ENCODE assay signal across 1 cellular context in the genomic region with DNA sequence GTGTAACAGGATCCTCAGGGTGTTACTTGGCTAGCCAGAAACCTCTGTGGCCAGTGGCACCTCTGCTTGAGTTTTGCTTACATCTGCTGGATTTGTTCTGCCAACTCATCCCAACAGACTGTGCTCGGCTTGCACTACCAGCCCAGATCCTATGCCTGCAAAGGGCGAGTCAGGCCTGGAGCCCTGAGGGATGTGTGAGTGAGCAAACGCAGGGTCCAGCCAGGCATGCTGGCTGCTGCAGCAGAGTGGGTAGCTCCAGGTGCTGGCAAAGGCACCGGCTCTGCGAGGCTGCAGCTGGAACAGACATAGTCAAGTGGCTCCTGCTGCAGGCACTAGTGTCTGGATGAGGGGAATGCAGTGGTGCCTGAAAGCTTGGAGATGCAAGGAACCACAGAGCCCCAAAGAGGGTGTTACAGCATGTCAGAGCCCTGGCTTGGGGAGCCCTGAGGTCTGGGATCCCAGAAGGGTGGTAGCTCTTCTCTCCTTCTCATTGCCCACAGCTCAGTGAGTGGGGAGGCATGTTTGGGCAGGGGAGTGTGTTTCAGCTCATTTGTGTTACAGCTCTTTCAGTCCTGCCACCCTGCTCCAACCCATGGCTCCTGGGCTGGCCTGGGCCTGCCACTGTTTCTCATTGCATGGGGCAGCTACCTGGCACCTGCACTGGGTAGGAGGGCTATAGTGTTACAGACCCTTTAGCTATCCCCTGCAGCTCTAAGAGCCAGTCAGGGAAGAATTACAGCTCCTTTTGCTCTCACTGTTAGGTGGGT.
TF ChIP-seq lines count a peak whose summit lies in the region.

No MANE protein-coding gene starts in this region.

TF ChIP-seq in H1, 55 proteins besides CTCF, POLR2A, EP300 and RAD21:
- TF ChIP-seq GABPA (IDR thresholded peaks at IDR 0.05; ENCODE audit: borderline replicate concordance, insufficient read depth, low read length): no peak
- no peak for TF ChIP-seq ASH2L (IDR thresholded peaks at IDR 0.05; ENCODE audit: low read length)
- no peak for TF ChIP-seq NRF1 (IDR thresholded peaks at IDR 0.05; ENCODE audit: low read depth, low read length)
- TF ChIP-seq CBX5 (IDR thresholded peaks at IDR 0.05; ENCODE audit: low read depth, low read length): no peak
- TF ChIP-seq NANOG (IDR thresholded peaks at IDR 0.05; ENCODE audit: insufficient read depth, low read depth, low read length, poor library complexity, severe bottlenecking): no peak
- TF ChIP-seq TAF7 (optimal IDR thresholded peaks at IDR 0.05; ENCODE audit: borderline replicate concordance, low read depth, low read length): no peak
- no peak for TF ChIP-seq SUZ12 (IDR thresholded peaks at IDR 0.05; ENCODE audit: low read length)
- TF ChIP-seq CREB1 (IDR thresholded peaks at IDR 0.05): no peak
- TF ChIP-seq, protein P1, sequence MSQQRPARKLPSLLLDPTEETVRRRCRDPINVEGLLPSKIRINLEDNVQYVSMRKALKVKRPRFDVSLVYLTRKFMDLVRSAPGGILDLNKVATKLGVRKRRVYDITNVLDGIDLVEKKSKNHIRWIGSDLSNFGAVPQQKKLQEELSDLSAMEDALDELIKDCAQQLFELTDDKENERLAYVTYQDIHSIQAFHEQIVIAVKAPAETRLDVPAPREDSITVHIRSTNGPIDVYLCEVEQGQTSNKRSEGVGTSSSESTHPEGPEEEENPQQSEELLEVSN (IDR thresholded peaks at IDR 0.05): no peak
- TF ChIP-seq TAF1 (IDR thresholded peaks at IDR 0.05; ENCODE audit: low read depth, low read length): no peak
- no peak for TF ChIP-seq BACH1 (IDR thresholded peaks at IDR 0.05; ENCODE audit: low read length)
- TF ChIP-seq HDAC2 (IDR thresholded peaks at IDR 0.05; ENCODE audit: borderline replicate concordance in 1 of 2, low read depth in 2 of 2, low read length in 2 of 2): no peak
- no peak for TF ChIP-seq SP1 (IDR thresholded peaks at IDR 0.05; ENCODE audit: low read depth, low read length)
- TF ChIP-seq SIX5 (IDR thresholded peaks at IDR 0.05; ENCODE audit: low read depth, low read length): no peak
